In genomic region chr7:141441837-141442627, GRCh38 we compare ENCODE assay signal across 1 cellular context.
TF ChIP-seq lines count a peak whose summit lies in the region.

No MANE protein-coding gene starts in this region.

TF ChIP-seq in SK-N-SH, 30 proteins besides CTCF, POLR2A, EP300 and RAD21 (continued from another document):
- TF ChIP-seq ZBTB33 (IDR thresholded peaks at IDR 0.05; ENCODE audit: borderline replicate concordance, low read depth) (no peak), RCOR1 (IDR thresholded peaks at IDR 0.05; ENCODE audit: low read length) (no peak), GABPA (IDR thresholded peaks at IDR 0.05; ENCODE audit: low read depth) (no peak), FOSL2 (IDR thresholded peaks at IDR 0.05; ENCODE audit: borderline replicate concordance, low read depth) (no peak), SMC3 (IDR thresholded peaks at IDR 0.05; ENCODE audit: low read depth, low read length) (no peak), FOXJ3 (CRISPR knock-in tag; IDR thresholded peaks at IDR 0.05) (no peak), YY1 (IDR thresholded peaks at IDR 0.05; ENCODE audit: low read depth) (no peak), REST (IDR thresholded peaks at IDR 0.05; ENCODE audit: low read depth, low read length) (no peak), GATA2 (CRISPR knock-in tag; IDR thresholded peaks at IDR 0.05) (no peak), TCF12 (IDR thresholded peaks at IDR 0.05) (no peak), TEAD4 (IDR thresholded peaks at IDR 0.05; ENCODE audit: borderline replicate concordance, insufficient read depth) (no peak), JUND (IDR thresholded peaks at IDR 0.05) (no peak)
